ENCODE assay signal across 10 cellular contexts in genomic region chr20:1964659-1965405, GRCh38. TPM values are rescaled to one million over a fixed set of nuclear protein-coding genes. Genes with fewer than 3 reads are reported as not detected.
DNase-seq lines count a peak whose midpoint lies in the region; ATAC-seq, FAIRE-seq and TF ChIP-seq lines count a peak whose summit lies in the region.
"Had no signal": no experiment of that assay in that cellular context is flagged by ENCODE, and none has a peak within 500 bp of the region (broad histone marks: within the 10 kb centered on the region; RNA-seq: fewer than 3 reads in every experiment).

No MANE protein-coding gene starts in this region.

- H3F3A ChIP-seq in MM.1S (ENCODE audit: insufficient read depth, low read length): no peaks in the 10 kb centered on the region

- 60% methylated on average over 14 of the region's 14 CpGs for WGBS in GM12878 (ENCODE audit: insufficient coverage, insufficient replicate concordance, low lambda C conversion rate, missing lambda C conversion rate)

- no peaks in the 10 kb centered on the region for H4K20me1 ChIP-seq in MM.1S (ENCODE audit: insufficient read depth, low read length)
- H4K20me1 ChIP-seq in GM12878 (ENCODE audit: control insufficient read depth, insufficient read depth): no peaks in the 10 kb centered on the region

- peak overlapping the region; percentile 56; the same call in 1 of the 2 replicates for H3K4me3 ChIP-seq in MM.1S (ENCODE audit: low read length)
- no peak overlapping the region for H3K4me3 ChIP-seq in GM12878
- H3K4me3 ChIP-seq in neutrophil (ENCODE audit: low read depth in 1 of 2, low read length in 1 of 2): peak overlapping the region; percentile 56 to 62
- no peak overlapping the region for H3K4me3 ChIP-seq in mucosa of descending colon
- H3K4me3 ChIP-seq: tibial artery had no signal

- no peak overlapping the region for H3K27ac ChIP-seq in MM.1S (ENCODE audit: low read length)
- H3K27ac ChIP-seq in GM12878 (ENCODE audit: control insufficient read depth, insufficient read depth): no peak overlapping the region
- H3K27ac ChIP-seq in neutrophil: peak overlapping the region; percentile 86
- H3K27ac ChIP-seq: tibial artery had no signal

- H3K27me3 ChIP-seq in MM.1S (replicated peaks; ENCODE audit: insufficient read depth, low read length) (no peaks in the 10 kb centered on the region), GM12878 (replicated peaks in 1 of 2; ENCODE audit: control insufficient read depth in 2 of 2, insufficient read depth in 2 of 2, low read length in 1 of 2) (peaks cover 0 to 3% of the 10 kb centered on the region in 2 experiments; a peak in 3 of 4 replicates), neutrophil (no peaks in the 10 kb centered on the region)

- in situ Hi-C loops in GM12878 (cut with MboI): loop anchor here (5.0 kb wide), 1 partner anchor 207 kb away; no protein-coding TSS in a partner anchor

- POLR2A ChIA-PET in GM12878 (lab: Charles Lee): no interaction called here

- no TSS peak for BruUV-seq in GM12878 (replicated peaks; lab: Mats Ljungman, UMichigan)

- H2AFZ ChIP-seq in MM.1S (ENCODE audit: low read length): peak overlapping the region; percentile 94
- H2AFZ ChIP-seq in GM12878 (ENCODE audit: control insufficient read depth, low read depth, low read length): peak overlapping the region; percentile 53

- H3K36me3 ChIP-seq in MM.1S (replicated peaks; ENCODE audit: insufficient read depth, low read length) (no peaks in the 10 kb centered on the region), GM12878 (ENCODE audit: control insufficient read depth in 2 of 2, insufficient read depth in 2 of 2, low read length in 1 of 2) (no peaks in the 10 kb centered on the region), neutrophil (no peaks in the 10 kb centered on the region), mucosa of descending colon (ENCODE audit: low read depth) (no peaks in the 10 kb centered on the region)
- H3K36me3 ChIP-seq: tibial artery had no signal

- H3K9me3 ChIP-seq in MM.1S (replicated peaks; ENCODE audit: insufficient read depth, low read length): no peaks in the 10 kb centered on the region
- H3K9me3 ChIP-seq in GM12878 (replicated peaks; ENCODE audit: control insufficient read depth, insufficient read depth, low read length): no peaks in the 10 kb centered on the region; the same call in 2 of the 3 replicates
- no peaks in the 10 kb centered on the region for H3K9me3 ChIP-seq in neutrophil
- H3K9me3 ChIP-seq in mucosa of descending colon: no peaks in the 10 kb centered on the region
- H3K9me3 ChIP-seq: tibial artery had no signal

- H3K4me1 ChIP-seq in MM.1S (ENCODE audit: low read length): no peaks in the 10 kb centered on the region; the same call in 1 of the 2 replicates
- H3K4me1 ChIP-seq in GM12878 (ENCODE audit: control insufficient read depth, insufficient read depth, low read length): no peaks in the 10 kb centered on the region; the same call in 1 of the 2 replicates
- peaks cover 47 to 53% of the 10 kb centered on the region in 2 experiments for H3K4me1 ChIP-seq in neutrophil (ENCODE audit: control insufficient read depth in 1 of 2, insufficient read depth in 1 of 2, low read depth in 1 of 2, low read length in 1 of 2)
- no peaks in the 10 kb centered on the region for H3K4me1 ChIP-seq in mucosa of descending colon (ENCODE audit: low read depth)

- TF ChIP-seq EP300 in GM12878 (IDR thresholded peaks at IDR 0.05; ENCODE audit: borderline replicate concordance in 1 of 2, control insufficient read depth in 1 of 2, low read depth in 2 of 2, low read length in 2 of 2): no peak

- CTCF ChIA-PET in GM12878 (lab: Yijun Ruan, JAX): interaction anchor here (0.6 to 4.4 kb wide), 28 partner anchors 9 to 514 kb away, joined by 3 to 46 read pairs (median 4); no protein-coding TSS in a partner anchor

- RAD21 ChIA-PET in GM12878 (lab: Charles Lee; ENCODE audit: unreplicated experiment): interaction anchor here (0.5 to 3.0 kb wide), 6 partner anchors 130 to 211 kb away, joined by 3 to 30 read pairs (median 3); no protein-coding TSS in a partner anchor

- H3K9ac ChIP-seq in MM.1S (ENCODE audit: low read length) (peak overlapping the region; percentile 41; the same call in 1 of the 2 replicates), GM12878 (ENCODE audit: control insufficient read depth, insufficient read depth, low read length) (no peak overlapping the region)

- no peak for TF ChIP-seq POLR2A in GM12878 (IDR thresholded peaks at IDR 0.05; ENCODE audit: low read depth, low read length)

- DNase-seq in EL: peak; percentile 8
- no peak for DNase-seq in MM.1S
- DNase-seq in GM12878 (ENCODE audit: low read depth, low spot score): no peak
- DNase-seq in Kasumi-1 (lab: John Stamatoyannopoulos, UW): no peak
- DNase-seq in islet precursor cell: no peak
- DNase-seq in mucosa of descending colon: no peak
- DNase-seq in NCI-H2196 treated with DMSO at 0.1 percent for 48 hours (lab: John Stamatoyannopoulos, UW; ENCODE audit: unreplicated experiment): no peak

- peak overlapping the region; percentile 89 for H3K4me2 ChIP-seq in MM.1S (ENCODE audit: low read depth, low read length)
- peak overlapping the region; percentile 17; the same call in 1 of the 2 replicates for H3K4me2 ChIP-seq in GM12878 (ENCODE audit: control insufficient read depth, insufficient read depth)

- TF ChIP-seq CTCF in MM.1S (IDR thresholded peaks at IDR 0.05; ENCODE audit: low read length): no peak
- 0 out of 6 replicates have a peak, but pooled peaks of 1 of the 3 experiments have one; percentile 11 for TF ChIP-seq CTCF in GM12878 (IDR thresholded peaks at IDR 0.05 in 2 of 3, conservative IDR thresholded peaks at IDR 0.05 in 1 of 3; ENCODE audit: control insufficient read depth in 2 of 3, extremely low read depth in 1 of 3, insufficient read depth in 1 of 3, low read depth in 3 of 3, low read length in 3 of 3)
- no peak for TF ChIP-seq CTCF in neutrophil (IDR thresholded peaks at IDR 0.05)
- TF ChIP-seq CTCF in mucosa of descending colon (IDR thresholded peaks at IDR 0.05): no peak

- no peak for FAIRE-seq in GM12878 (lab: Jason Lieb, UNC)

- H3K9me2 ChIP-seq in MM.1S (replicated peaks; ENCODE audit: insufficient read depth, low read length): no peaks in the 10 kb centered on the region

- H3K79me2 ChIP-seq in MM.1S (ENCODE audit: low read length) (no peaks in the 10 kb centered on the region), GM12878 (ENCODE audit: control insufficient read depth, insufficient read depth, low read length) (no peaks in the 10 kb centered on the region)

- intact Hi-C loops in GM12878 (cut with micrococcal nuclease; ENCODE audit: unreplicated experiment): loop anchor here (1.0 to 5.0 kb wide), 3 partner anchors 201 to 487 kb away; no protein-coding TSS in a partner anchor
- intact Hi-C loops in mucosa of descending colon (cut with DNase I, micrococcal nuclease): loop anchor here (5.0 kb wide), 1 partner anchor 207 kb away; no protein-coding TSS in a partner anchor

- ATAC-seq in GM12878 (no peak), mucosa of descending colon (no peak)

- SMC1A ChIA-PET in GM12878 (lab: Charles Lee; ENCODE audit: uncharacterized antibody, unreplicated experiment): interaction anchor here (0.6 to 2.7 kb wide), 15 partner anchors 9 to 487 kb away, joined by 3 to 18 read pairs (median 6); no protein-coding TSS in a partner anchor

- TF ChIP-seq RAD21 in GM12878 (IDR thresholded peaks at IDR 0.05; ENCODE audit: insufficient read depth, low read depth, low read length): no peak

TF ChIP-seq in GM12878, 131 proteins besides CTCF, POLR2A, EP300 and RAD21:
- no peak for TF ChIP-seq IRF3 (IDR thresholded peaks at IDR 0.05)

RNA-seq across cellular contexts. Expression of gene PDYN, which starts 29.0 kb away (rescaled TPM):
- not detected in 2 replicates for total RNA-seq in GM12878 (2013; cell fraction: nucleolus; rRNA removed)
- not detected in 2 replicates for total RNA-seq in GM12878 (2014; rRNA removed)
- total RNA-seq in GM12878 (2014; rRNA removed; fragmentation: Illumina TruSeq; extraction: Trizol): not detected in 2 replicates
- not detected in 2 replicates for total RNA-seq in GM12878 (2021)
- polyA plus RNA-seq in GM12878 (2011; ENCODE audit: low read depth): not detected
- not detected in 2 replicates for polyA plus RNA-seq in GM12878 (2011; rRNA removed)
- polyA plus RNA-seq in GM12878 (2011; cell fraction: cytosol; rRNA removed): not detected in 2 replicates
- polyA plus RNA-seq in GM12878 (2011; cell fraction: nucleus; rRNA removed): not detected in 2 replicates
- polyA plus RNA-seq in GM12878 (2012): not detected in 2 replicates
- not detected in 2 replicates for polyA plus RNA-seq in GM12878 (2014; fragmentation: Illumina TruSeq; extraction: Trizol)
- polyA plus RNA-seq in GM12878 (2014; fragmentation: Nextera tagmentation; extraction: Ambion mirVana): not detected
- polyA plus RNA-seq in GM12878 (2014; rRNA removed): not detected in 2 replicates
- polyA plus RNA-seq in GM12878 (2016; fragmentation: Nextera tagmentation; extraction: Ambion mirVana): not detected
- polyA minus RNA-seq in GM12878 (2011; rRNA and poly(A)+ RNA removed): not detected in 2 replicates
- polyA minus RNA-seq in GM12878 (2011; cell fraction: cytosol; rRNA and poly(A)+ RNA removed): not detected in 2 replicates
- not detected in 2 replicates for polyA minus RNA-seq in GM12878 (2011; cell fraction: nucleus; rRNA and poly(A)+ RNA removed)
- total RNA-seq in mucosa of descending colon: not detected
- total RNA-seq: T-helper 1 cell treated with Interleukin-12 subunit alpha and Interleukin-12 subunit beta and Interleukin-4 antibody, amounts not matched to agents 30 ng/mL and 1 ng/mL, for 36 hours had no signal

Comparison
In these comparisons a context has a peak if more than half of its experiments do, and no peak if none do; other contexts are left out.
1. H3K4me3 ChIP-seq: peak in MM.1S (single experiment) and neutrophil (2 of 2); none in GM12878 (single experiment) and mucosa of descending colon (single experiment).